ENCODE assay signal across 23 cellular contexts in genomic region chr12:131617596-131618302, GRCh38.
"Had no signal": no experiment of that assay in that cellular context is flagged by ENCODE, and none has a peak within 500 bp of the region (broad histone marks: within the 10 kb centered on the region; RNA-seq: fewer than 3 reads in every experiment).

No MANE protein-coding gene starts in this region.

- FAIRE-seq: astrocyte, RCC 7860 had no signal

- ATAC-seq: activated CD8-positive, alpha-beta memory T cell treated with anti-CD3 and anti-CD28 coated beads, Interleukin-2, amount 10 ng/mL, durations not matched to agents 7 days and 5 days; activated naive CD4-positive, alpha-beta T cell treated with anti-CD3 and anti-CD28 coated beads, Interleukin-2, amount 50 U/mL, for 72 hours; activated naive CD8-positive, alpha-beta T cell treated with anti-CD3 and anti-CD28 coated beads, Interleukin-2, amount 50 U/mL, for 24 hours; T-helper 17 cell had no signal

- DNase-seq: activated CD4-positive, alpha-beta T cell treated with anti-CD3 and anti-CD28 coated beads, Interleukin-2, amount 10 ng/mL, durations not matched to agents 24 days and 14 days; activated CD4-positive, alpha-beta T cell treated with anti-CD3 and anti-CD28 coated beads, Interleukin-2, amount 50 U/mL, for 48 hours; activated CD4-positive, CD25-positive, alpha-beta regulatory T cell treated with anti-CD3 and anti-CD28 coated beads, Interleukin-2, amount 50 U/mL, for 72 hours; activated CD8-positive, alpha-beta memory T cell treated with anti-CD3 and anti-CD28 coated beads, Interleukin-2, amount 10 ng/mL, durations not matched to agents 7 days and 5 days; activated effector memory CD4-positive, alpha-beta T cell treated with anti-CD3 and anti-CD28 coated beads, Interleukin-2, amount 50 U/mL, for 16 hours; activated naive CD4-positive, alpha-beta T cell treated with Interleukin-2 at 50 U/mL for 16 hours; activated naive CD8-positive, alpha-beta T cell treated with anti-CD3 and anti-CD28 coated beads, Interleukin-2, amount 50 U/mL, for 24 hours; activated T-cell treated with anti-CD3 and anti-CD28 coated beads, Interleukin-2, amount 50 U/mL, for 24 hours; amniotic stem cell; KBM-7; NCI-H1048; NCI-H146; NCI-H187 treated with DMSO at 0.1 percent for 48 hours; NCI-H2081 treated with DMSO at 0.1 percent for 48 hours; NCI-H446 treated with DMSO at 0.1 percent for 48 hours; NCI-H526 treated with DMSO at 0.1 percent for 48 hours; NCI-H82; SHP77 treated with DMSO at 0.1 percent for 48 hours; T-helper 17 cell; T-helper 9 cell had no signal
